In genomic region chr12:6084261-6084968, GRCh38 we compare ENCODE assay signal across 11 cellular contexts. TPM values are rescaled to one million over a fixed set of nuclear protein-coding genes. Genes with fewer than 3 reads are reported as not detected.
DNase-seq lines count a peak whose midpoint lies in the region; ATAC-seq, FAIRE-seq and TF ChIP-seq lines count a peak whose summit lies in the region.
"Had no signal": no experiment of that assay in that cellular context is flagged by ENCODE, and none has a peak within 500 bp of the region (broad histone marks: within the 10 kb centered on the region; RNA-seq: fewer than 3 reads in every experiment).

No MANE protein-coding gene starts in this region.

- no peak for ATAC-seq in GM18909 (IDR thresholded peaks at IDR 0.05; ENCODE audit: poor library complexity, unreplicated experiment)

- H3K27ac ChIP-seq in BLaER1 treated with 17β-estradiol and CSF1 and Interleukin-3, amounts not matched to agents 10 nM and 100 nM: peak overlapping the region in 1 of 11 experiments; percentile 7; a peak in 1 of 22 replicates
- H3K27ac ChIP-seq in neural cell (ENCODE audit: low read length): no peak overlapping the region

- peak overlapping the region in 10 of 11 experiments; percentile 7 to 79 (median 60); a peak in 21 of 22 replicates for H3K4me2 ChIP-seq in BLaER1 treated with 17β-estradiol and CSF1 and Interleukin-3, amounts not matched to agents 10 nM and 100 nM
- H3K4me2 ChIP-seq in neural cell (ENCODE audit: low read length): no peak overlapping the region

- TF ChIP-seq RAD21 in neural cell (conservative IDR thresholded peaks at IDR 0.05): no peak

- H3K79me2 ChIP-seq in neural cell (replicated peaks; ENCODE audit: insufficient read depth, low read length): no peaks in the 10 kb centered on the region

- H3K9ac ChIP-seq in BLaER1 treated with 17β-estradiol and CSF1 and Interleukin-3, amounts not matched to agents 10 nM and 100 nM: no peak overlapping the region
- no peak overlapping the region for H3K9ac ChIP-seq in neural cell (ENCODE audit: low read length)

- peak overlapping the region; percentile 80 for H2AFZ ChIP-seq in neural cell (ENCODE audit: low read depth, low read length)

- no peak overlapping the region for H3K4me3 ChIP-seq in BLaER1 treated with 17β-estradiol and CSF1 and Interleukin-3, amounts not matched to agents 10 nM and 100 nM
- no peak overlapping the region for H3K4me3 ChIP-seq in neural cell (ENCODE audit: low read length)

- no peak for TF ChIP-seq EP300 in neural cell (conservative IDR thresholded peaks at IDR 0.05; ENCODE audit: poor library complexity, severe bottlenecking)

- H3K27me3 ChIP-seq in BLaER1 treated with 17β-estradiol and CSF1 and Interleukin-3, amounts not matched to agents 10 nM and 100 nM: no peaks in the 10 kb centered on the region
- no peaks in the 10 kb centered on the region for H3K27me3 ChIP-seq in neural cell (ENCODE audit: insufficient read depth, low read depth, low read length)

- FAIRE-seq in RCC 7860 (lab: Jason Lieb, UNC): peak; percentile 38

- DNase-seq in RCC 7860 (ENCODE audit: low spot score): peak; percentile 54
- peak; percentile 56 for DNase-seq in globus pallidus (ENCODE audit: low spot score)
- no peak for DNase-seq in NCI-H2029 treated with DMSO at 0.1 percent for 48 hours (lab: John Stamatoyannopoulos, UW)
- no peak for DNase-seq in activated effector memory CD4-positive, alpha-beta T cell treated with anti-CD3 and anti-CD28 coated beads, Interleukin-2, amount 50 U/mL, for 16 hours
- no peak for DNase-seq in NCI-H2171 (lab: John Stamatoyannopoulos, UW)
- DNase-seq: KG1; stimulated activated CD4-positive, alpha-beta T cell treated with anti-CD3 and anti-CD28 coated beads, Interleukin-1b, Interleukin-23, amount 100 ng/mL, for 48 hours; T1000 had no signal

- peaks cover 12 to 38% (median 23%) of the 10 kb centered on the region in 10 experiments for H3K4me1 ChIP-seq in BLaER1 treated with 17β-estradiol and CSF1 and Interleukin-3, amounts not matched to agents 10 nM and 100 nM

- H3K9me3 ChIP-seq in BLaER1 treated with 17β-estradiol and CSF1 and Interleukin-3, amounts not matched to agents 10 nM and 100 nM (replicated peaks in 1 of 11): no peaks in the 10 kb centered on the region
- H3K9me3 ChIP-seq in neural cell (ENCODE audit: low read length): no peaks in the 10 kb centered on the region

- no peaks in the 10 kb centered on the region for H4K20me1 ChIP-seq in BLaER1 treated with 17β-estradiol and CSF1 and Interleukin-3, amounts not matched to agents 10 nM and 100 nM
- no peaks in the 10 kb centered on the region for H4K20me1 ChIP-seq in neural cell (ENCODE audit: insufficient read depth)

- TF ChIP-seq CTCF in neural cell (IDR thresholded peaks at IDR 0.05; ENCODE audit: poor library complexity, severe bottlenecking): peak; percentile 27

- H3F3A ChIP-seq in neural cell (ENCODE audit: insufficient read depth, low read length, poor library complexity, severe bottlenecking): no peaks in the 10 kb centered on the region

- no peaks in the 10 kb centered on the region for H3K9me2 ChIP-seq in neural cell (ENCODE audit: insufficient read depth, low read length)

- H3K36me3 ChIP-seq in BLaER1 treated with 17β-estradiol and CSF1 and Interleukin-3, amounts not matched to agents 10 nM and 100 nM: no peaks in the 10 kb centered on the region
- H3K36me3 ChIP-seq in neural cell (ENCODE audit: insufficient read depth, low read length): no peaks in the 10 kb centered on the region

TF ChIP-seq in neural cell, 6 proteins besides CTCF, POLR2A, EP300 and RAD21:
- no peak for TF ChIP-seq REST (IDR thresholded peaks at IDR 0.05; ENCODE audit: borderline replicate concordance)
- TF ChIP-seq EZH2 (IDR thresholded peaks at IDR 0.05; ENCODE audit: borderline replicate concordance, insufficient read depth, low read length, poor library complexity, severe bottlenecking): no peak
- TF ChIP-seq MXI1 (conservative IDR thresholded peaks at IDR 0.05; ENCODE audit: poor library complexity, severe bottlenecking): no peak
- no peak for TF ChIP-seq TAF1 (IDR thresholded peaks at IDR 0.05; ENCODE audit: low read depth)

RNA-seq across cellular contexts. Expression of gene VWF, which starts 40.1 kb away (rescaled TPM):
- not detected in 2 replicates for polyA plus RNA-seq in neural cell
- not detected in 2 replicates for polyA minus RNA-seq in neural cell

Comparison
In these comparisons a context has a peak if more than half of its experiments do, and no peak if none do; other contexts are left out.
1. DNase-seq: peak in RCC 7860 (single experiment) and globus pallidus (single experiment); none in NCI-H2029 treated with DMSO at 0.1 percent for 48 hours (single experiment), activated effector memory CD4-positive, alpha-beta T cell treated with anti-CD3 and anti-CD28 coated beads, Interleukin-2, amount 50 U/mL, for 16 hours (single experiment) and NCI-H2171 (single experiment).